1 cellular context compared by ENCODE assay signal in genomic region chr2:180656455-180656847, GRCh38.
A peak's percentile ranks its signal among the peaks of the same experiment; 100 is the strongest.
TF ChIP-seq lines count a peak whose summit lies in the region.

No MANE protein-coding gene starts in this region.

TF ChIP-seq in SK-N-SH, 30 proteins besides CTCF, POLR2A, EP300 and RAD21 (continued from another document):
- TF ChIP-seq IRF3 (IDR thresholded peaks at IDR 0.05; ENCODE audit: low read depth, low read length) (no peak), POLR2AphosphoS5 (IDR thresholded peaks at IDR 0.05; ENCODE audit: low read depth, low read length) (no peak; the same call in 1 of the 2 replicates), MAX (IDR thresholded peaks at IDR 0.05; ENCODE audit: low read depth) (no peak), TEAD4 (IDR thresholded peaks at IDR 0.05; ENCODE audit: borderline replicate concordance, insufficient read depth) (no peak), EZH2phosphoT487 (IDR thresholded peaks at IDR 0.05; ENCODE audit: borderline replicate concordance, low read depth) (no peak), ZBTB33 (IDR thresholded peaks at IDR 0.05; ENCODE audit: borderline replicate concordance, low read depth) (no peak), MXI1 (IDR thresholded peaks at IDR 0.05; ENCODE audit: low read depth, low read length) (no peak), GABPA (IDR thresholded peaks at IDR 0.05; ENCODE audit: low read depth) (no peak), YY1 (IDR thresholded peaks at IDR 0.05; ENCODE audit: low read depth) (no peak), SIN3A (IDR thresholded peaks at IDR 0.05; ENCODE audit: borderline replicate concordance, low read depth, low read length) (no peak), TCF12 (IDR thresholded peaks at IDR 0.05) (peak; percentile 87), FOSL2 (IDR thresholded peaks at IDR 0.05; ENCODE audit: borderline replicate concordance, low read depth) (peak; percentile 89), JUND (IDR thresholded peaks at IDR 0.05) (peak; percentile 78), RFX5 (IDR thresholded peaks at IDR 0.05; ENCODE audit: low read length) (no peak), CHD2 (IDR thresholded peaks at IDR 0.05; ENCODE audit: low read length, partially characterized antibody) (no peak), MEF2A (IDR thresholded peaks at IDR 0.05; ENCODE audit: borderline replicate concordance, low read depth) (no peak), NFIC (IDR thresholded peaks at IDR 0.05; ENCODE audit: borderline replicate concordance) (no peak; the same call in 1 of the 2 replicates)
